ENCODE assay signal across 8 cellular contexts in genomic region chr1:108533351-108534083, GRCh38. TPM values are rescaled to one million over a fixed set of nuclear protein-coding genes. Genes with fewer than 3 reads are reported as not detected.
DNase-seq lines count a peak whose midpoint lies in the region; ATAC-seq, FAIRE-seq and TF ChIP-seq lines count a peak whose summit lies in the region.

No MANE protein-coding gene starts in this region.

- POLR2A ChIA-PET in activated CD4-positive, alpha-beta T cell treated with anti-CD3 and anti-CD28 coated beads, Interleukin-2, amount 10 ng/mL, durations not matched to agents 7 days and 5 days (lab: Charles Lee), result no interaction called here

- H3K4me1 Mint-ChIP-seq in T-helper 2 cell treated with Interferon-gamma antibody and Interleukin-4, amounts not matched to agents 5 μg/mL and 100 μg/mL, for 36 hours (ENCODE audit: low read depth), result peaks cover 15% of the 10 kb centered on the region
- no peaks in the 10 kb centered on the region for H3K4me1 Mint-ChIP-seq in activated CD4-positive, alpha-beta T cell treated with anti-CD3 and anti-CD28 coated beads, Interleukin-2, amount 10 ng/mL, durations not matched to agents 7 days and 5 days

- H3K27ac Mint-ChIP-seq in T-helper 2 cell treated with Interferon-gamma antibody and Interleukin-4, amounts not matched to agents 5 μg/mL and 100 μg/mL, for 36 hours, result no peak overlapping the region
- H3K27ac Mint-ChIP-seq in activated CD4-positive, alpha-beta T cell treated with anti-CD3 and anti-CD28 coated beads, Interleukin-2, amount 10 ng/mL, durations not matched to agents 7 days and 5 days, result no peak overlapping the region

- H3K4me3 ChIP-seq in pancreas (peak overlapping the region in 1 of 4 donors; percentile 17), brain microvascular endothelial cell (ENCODE audit: low read depth, low read length) (no peak overlapping the region)

- H3K36me3 ChIP-seq in pancreas, result no peaks in the 10 kb centered on the region
- no peaks in the 10 kb centered on the region for H3K36me3 ChIP-seq in brain microvascular endothelial cell (replicated peaks)

- H3K9me3 Mint-ChIP-seq in T-helper 2 cell treated with Interferon-gamma antibody and Interleukin-4, amounts not matched to agents 5 μg/mL and 100 μg/mL, for 36 hours, result no peaks in the 10 kb centered on the region
- no peaks in the 10 kb centered on the region for H3K9me3 Mint-ChIP-seq in activated CD4-positive, alpha-beta T cell treated with anti-CD3 and anti-CD28 coated beads, Interleukin-2, amount 10 ng/mL, durations not matched to agents 7 days and 5 days

- H3K27me3 Mint-ChIP-seq in T-helper 2 cell treated with Interferon-gamma antibody and Interleukin-4, amounts not matched to agents 5 μg/mL and 100 μg/mL, for 36 hours (ENCODE audit: low read depth), result peaks cover 2% of the 10 kb centered on the region
- H3K27me3 Mint-ChIP-seq in activated CD4-positive, alpha-beta T cell treated with anti-CD3 and anti-CD28 coated beads, Interleukin-2, amount 10 ng/mL, durations not matched to agents 7 days and 5 days, result peaks cover 19% of the 10 kb centered on the region

- intact Hi-C loops in pancreas (cut with DNase I), result no loop called here

- H3K27ac ChIP-seq in pancreas, result peak overlapping the region; percentile 23 to 84 (median 60)
- H3K27ac ChIP-seq in brain microvascular endothelial cell, result no peak overlapping the region

- WGBS in pancreas, 2 donors, result 8 to 10% methylated on average over 10 of the region's 10 CpGs

- no peaks in the 10 kb centered on the region for H3K36me3 Mint-ChIP-seq in T-helper 2 cell treated with Interferon-gamma antibody and Interleukin-4, amounts not matched to agents 5 μg/mL and 100 μg/mL, for 36 hours (ENCODE audit: low read depth)
- no peaks in the 10 kb centered on the region for H3K36me3 Mint-ChIP-seq in activated CD4-positive, alpha-beta T cell treated with anti-CD3 and anti-CD28 coated beads, Interleukin-2, amount 10 ng/mL, durations not matched to agents 7 days and 5 days (ENCODE audit: low read depth)

- peak; percentile 57 for DNase-seq in T-helper 2 cell treated with Interferon-gamma antibody and Interleukin-4, amounts not matched to agents 5 μg/mL and 100 μg/mL, for 36 hours (ENCODE audit: low spot score)
- DNase-seq in pancreas (peak in 4 of 6 donors; percentile 24 to 63 (median 40)), ACHN (no peak), EL (no peak), brain microvascular endothelial cell (no peak)
- DNase-seq in activated CD4-positive, alpha-beta T cell treated with anti-CD3 and anti-CD28 coated beads, Interleukin-2, amount 10 ng/mL, durations not matched to agents 7 days and 5 days, result no peak

- peaks cover 3 to 17% (median 4%) of the 10 kb centered on the region in 3 donors for H3K4me1 ChIP-seq in pancreas

- in situ Hi-C loops in ACHN (cut with HindIII; ENCODE audit: low pct_ligation_motif_present, low pct_unique_long_range_greater_than_20kb, low sequenced_read_pairs) (no loop called here), brain microvascular endothelial cell (cut with HindIII; ENCODE audit: low pct_ligation_motif_present, low sequenced_read_pairs) (no loop called here)

- H3K9me3 ChIP-seq in pancreas, result no peaks in the 10 kb centered on the region

- TF ChIP-seq CTCF in pancreas (IDR thresholded peaks at IDR 0.05) (no peak), brain microvascular endothelial cell (IDR thresholded peaks at IDR 0.05; ENCODE audit: low read depth, low read length, missing control alignments) (no peak)

- no peak for FAIRE-seq in pancreas (lab: Jason Lieb, UNC)

- no peak overlapping the region for H3K4me3 Mint-ChIP-seq in T-helper 2 cell treated with Interferon-gamma antibody and Interleukin-4, amounts not matched to agents 5 μg/mL and 100 μg/mL, for 36 hours
- no peak overlapping the region for H3K4me3 Mint-ChIP-seq in activated CD4-positive, alpha-beta T cell treated with anti-CD3 and anti-CD28 coated beads, Interleukin-2, amount 10 ng/mL, durations not matched to agents 7 days and 5 days

- CTCF ChIA-PET in activated CD4-positive, alpha-beta T cell treated with anti-CD3 and anti-CD28 coated beads, Interleukin-2, amount 10 ng/mL, durations not matched to agents 7 days and 5 days (lab: Charles Lee), result interaction anchor here (2.3 to 2.4 kb wide), 2 partner anchors 9 to 27 kb away, joined by 7 to 10 read pairs; partner anchors contain the start of gene EEIG2

- H3K27me3 ChIP-seq in pancreas, result no peaks in the 10 kb centered on the region
- H3K27me3 ChIP-seq in brain microvascular endothelial cell (replicated peaks), result no peaks in the 10 kb centered on the region

- ATAC-seq in GM19025 (IDR thresholded peaks at IDR 0.05; ENCODE audit: low read depth, unreplicated experiment), result peak; percentile 59
- ATAC-seq in HG02642 (IDR thresholded peaks at IDR 0.05; ENCODE audit: poor library complexity, unreplicated experiment), result peak; percentile 69
- peak; percentile 80 to 90 (median 88) for ATAC-seq in pancreas

RNA-seq across cellular contexts. Expression of gene EEIG2, which starts 26.4 kb away (rescaled TPM):
- 10 to 100 TPM in 2 of 6 donors, 1 to 10 TPM in 4; 2.8 to 13.0 (median 3.3) TPM for total RNA-seq in pancreas
- 1 to 10 TPM; 1.7 to 1.8 TPM for polyA plus RNA-seq in pancreas
- total RNA-seq in activated CD4-positive, alpha-beta T cell treated with anti-CD3 and anti-CD28 coated beads, Interleukin-2, amount 10 ng/mL, durations not matched to agents 7 days and 5 days, result 10 to 100 TPM; 14.5 to 16.3 TPM

Comparison
In these comparisons a context has a peak if more than half of its experiments do, and no peak if none do; other contexts are left out.
1. DNase-seq: peak in T-helper 2 cell treated with Interferon-gamma antibody and Interleukin-4, amounts not matched to agents 5 μg/mL and 100 μg/mL, for 36 hours (single experiment) and pancreas (4 of 6); none in ACHN (single experiment), EL (single experiment), activated CD4-positive, alpha-beta T cell treated with anti-CD3 and anti-CD28 coated beads, Interleukin-2, amount 10 ng/mL, durations not matched to agents 7 days and 5 days (single experiment) and brain microvascular endothelial cell (single experiment).
2. Peak in every context shown above with its lines, with median percentiles within 50 percentile points of each other: ATAC-seq.